In genomic region chr19:52397310-52398090, GRCh38 we compare ENCODE assay signal across 8 cellular contexts. TPM values are rescaled to one million over a fixed set of nuclear protein-coding genes. Genes with fewer than 3 reads are reported as not detected.
DNase-seq lines count a peak whose midpoint lies in the region; ATAC-seq and TF ChIP-seq lines count a peak whose summit lies in the region.

Gene ZNF528 (plus strand): TSS chr19:52397849. CDS start chr19:52402014, 4,165 bp downstream.

- H3K36me3 Mint-ChIP-seq in mesothelial cell of epicardium = peaks cover 16% of the 10 kb centered on the region

- TF ChIP-seq CTCF in mesothelial cell of epicardium (IDR thresholded peaks at IDR 0.05; ENCODE audit: unreplicated experiment) = no peak

- DNase-seq in GM04504 (ENCODE audit: low read depth) = peak; percentile 88
- DNase-seq in NCI-H82 treated with DMSO at 0.1 percent for 48 hours (lab: John Stamatoyannopoulos, UW; ENCODE audit: unreplicated experiment) = peak; percentile 34
- DNase-seq in activated T-cell treated with anti-CD3 and anti-CD28 coated beads for 1 hour (ENCODE audit: low read depth) = peak; percentile 96
- DNase-seq in mesothelial cell of epicardium (ENCODE audit: low spot score in 2 of 2, unreplicated experiment in 2 of 2) = no peak
- DNase-seq in stimulated activated CD8-positive, alpha-beta memory T cell treated with anti-CD3 and anti-CD28 coated beads, Interleukin-15, amount 100 ng/mL, for 24 hours (ENCODE audit: low read depth) = peak; percentile 93

- no peak within 1 kb of the TSS for H3K27ac Mint-ChIP-seq in mesothelial cell of epicardium

- H3K4me3 Mint-ChIP-seq in mesothelial cell of epicardium = no peak within 1 kb of the TSS

- peaks cover 59% of the 10 kb centered on the region for H3K9me3 Mint-ChIP-seq in mesothelial cell of epicardium

- ATAC-seq in HG03064 (IDR thresholded peaks at IDR 0.05; ENCODE audit: low read depth, unreplicated experiment) (peak; percentile 63), GM21529 (IDR thresholded peaks at IDR 0.05; ENCODE audit: unreplicated experiment) (no peak)

- H3K27me3 Mint-ChIP-seq in mesothelial cell of epicardium (ENCODE audit: low read depth) = no peaks in the 10 kb centered on the region

- H3K4me1 Mint-ChIP-seq in mesothelial cell of epicardium = no peaks in the 10 kb centered on the region

- in situ Hi-C loops in endometrial microvascular endothelial cells (cut with HindIII; ENCODE audit: inconsistent ontology term, low pct_unique_long_range_greater_than_20kb, low sequenced_read_pairs) = no loop called here

RNA-seq across cellular contexts. Expression of gene ZNF528, which starts in this region (rescaled TPM):
- total RNA-seq in endometrial microvascular endothelial cells (ENCODE audit: inconsistent ontology term) (11.1 TPM), mesothelial cell of epicardium (10.8 to 12.7 TPM (median 11.8 TPM) in 3 replicates)

Comparison
In these comparisons a context has a peak if more than half of its experiments do, and no peak if none do; other contexts are left out.
1. DNase-seq: peak in GM04504 (single experiment), NCI-H82 treated with DMSO at 0.1 percent for 48 hours (single experiment), activated T-cell treated with anti-CD3 and anti-CD28 coated beads for 1 hour (single experiment) and stimulated activated CD8-positive, alpha-beta memory T cell treated with anti-CD3 and anti-CD28 coated beads, Interleukin-15, amount 100 ng/mL, for 24 hours (single experiment); none in mesothelial cell of epicardium (0 of 2).